ENCODE assay signal across 16 cellular contexts in the genomic region with DNA sequence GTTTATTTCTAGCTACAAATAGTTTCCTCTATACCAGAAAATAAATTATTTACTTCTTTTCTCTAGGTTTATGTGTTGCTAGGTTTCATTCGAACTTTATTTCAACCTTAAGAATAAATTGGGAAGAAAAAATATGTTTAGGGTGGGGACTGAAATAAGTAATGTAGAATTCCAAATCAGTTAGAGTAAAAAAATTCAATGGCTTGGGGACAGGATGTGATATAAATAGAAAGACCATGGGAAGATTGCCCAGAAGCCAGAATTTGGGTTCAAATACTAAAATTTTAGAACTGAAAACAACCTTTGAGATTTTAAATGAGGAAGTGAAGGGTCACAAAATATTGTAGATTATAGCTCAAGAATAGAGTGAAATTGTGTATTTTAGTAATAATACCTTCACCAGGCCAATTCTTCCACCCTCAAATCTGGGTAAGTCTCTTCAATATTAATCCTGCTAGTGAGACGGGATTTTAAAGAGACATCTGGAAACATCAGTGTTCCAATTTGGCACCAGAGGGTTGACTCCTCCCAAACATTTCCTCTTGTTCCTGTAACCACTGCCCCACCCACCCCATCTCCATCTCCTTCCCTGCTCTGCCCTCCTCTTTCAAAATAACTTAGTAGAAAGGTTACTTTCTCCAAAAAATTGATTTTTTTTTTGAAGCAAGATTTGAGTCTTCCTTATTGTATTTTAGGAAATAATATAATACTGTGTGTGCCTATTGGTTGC. TPM values are rescaled to one million over a fixed set of nuclear protein-coding genes. Genes with fewer than 3 reads are reported as not detected.
A peak's percentile ranks its signal among the peaks of the same experiment; 100 is the strongest.
DNase-seq lines count a peak whose midpoint lies in the region; ATAC-seq and TF ChIP-seq lines count a peak whose summit lies in the region.
"Had no signal": no experiment of that assay in that cellular context is flagged by ENCODE, and none has a peak within 500 bp of the region (broad histone marks: within the 10 kb centered on the region; RNA-seq: fewer than 3 reads in every experiment).

No MANE protein-coding gene starts in this region.

- no peak overlapping the region for H3K4me3 ChIP-seq in uterus
- H3K4me3 ChIP-seq: SK-N-MC, thoracic aorta had no signal

- TF ChIP-seq CTCF in nephron (IDR thresholded peaks at IDR 0.05; ENCODE audit: unreplicated experiment in 3 of 3): no peak
- TF ChIP-seq CTCF in uterus (IDR thresholded peaks at IDR 0.05): no peak
- no peak for TF ChIP-seq CTCF in omental fat pad (IDR thresholded peaks at IDR 0.05)
- no peak for TF ChIP-seq CTCF in natural killer cell (IDR thresholded peaks at IDR 0.05)

- no peak for ATAC-seq in omental fat pad (ENCODE audit: low FRiP score)
- ATAC-seq in natural killer cell: no peak

- TF ChIP-seq POLR2A in uterus (IDR thresholded peaks at IDR 0.05): no peak

- H3K27ac Mint-ChIP-seq in nephron (peak overlapping the region in 2 of 3 experiments; percentile 52 to 75), natural killer cell (no peak overlapping the region)

- H3K4me1 Mint-ChIP-seq in nephron (peaks cover 35% of the 10 kb centered on the region), natural killer cell (peaks cover 5% of the 10 kb centered on the region in 2 donors)
- H3K4me1 Mint-ChIP-seq: neural crest cell had no signal

- intact Hi-C loops in uterus (cut with DNase I; ENCODE audit: low total_unique reads) (no loop called here), natural killer cell (cut with micrococcal nuclease) (loop anchor here (10.0 kb wide), 1 partner anchor 77 kb away; no protein-coding TSS in a partner anchor)

- H3K9me3 ChIP-seq in uterus: no peaks in the 10 kb centered on the region
- H3K9me3 ChIP-seq: thoracic aorta had no signal

- H3K9me3 Mint-ChIP-seq in nephron: no peaks in the 10 kb centered on the region
- H3K9me3 Mint-ChIP-seq in natural killer cell: no peaks in the 10 kb centered on the region
- H3K9me3 Mint-ChIP-seq: neural crest cell had no signal

- no peaks in the 10 kb centered on the region for H3K36me3 ChIP-seq in uterus
- H3K36me3 ChIP-seq: thoracic aorta had no signal

- H3K36me3 Mint-ChIP-seq in nephron (ENCODE audit: low read depth): no peaks in the 10 kb centered on the region
- H3K36me3 Mint-ChIP-seq in natural killer cell: no peaks in the 10 kb centered on the region

- H3K27me3 Mint-ChIP-seq in nephron (ENCODE audit: low read depth): no peaks in the 10 kb centered on the region
- H3K27me3 Mint-ChIP-seq in natural killer cell (ENCODE audit: low read depth in 2 of 2): no peaks in the 10 kb centered on the region

- H3K27ac ChIP-seq in uterus: peak overlapping the region; percentile 49 to 73
- H3K27ac ChIP-seq: C4-2B, SK-N-MC, thoracic aorta had no signal

- DNase-seq in RPMI7951 (ENCODE audit: low read depth) (peak; percentile 55), fibroblast of peridontal ligament (ENCODE audit: extremely low read depth) (peak; percentile 11), uterus (peak; percentile 35 to 48), omental fat pad (ENCODE audit: low spot score) (no peak), NCI-H345 treated with DMSO at 0.1 percent for 48 hours (lab: John Stamatoyannopoulos, UW; ENCODE audit: unreplicated experiment) (no peak), natural killer cell (no peak)
- DNase-seq: activated CD4-positive, alpha-beta T cell treated with anti-CD3 and anti-CD28 coated beads for 4 hours; activated naive CD4-positive, alpha-beta T cell treated with anti-CD3 and anti-CD28 coated beads, Interleukin-2, amount 50 U/mL, for 16 hours; NCI-H1694 treated with DMSO at 0.1 percent for 48 hours; stimulated activated CD4-positive, alpha-beta T cell treated with anti-CD3 and anti-CD28 coated beads, Interleukin-4, amount 100 ng/mL, for 1 hour; stimulated activated CD8-positive, alpha-beta memory T cell treated with anti-CD3 and anti-CD28 coated beads, Interleukin-4, amount 100 ng/mL, for 48 hours had no signal

- H3K4me3 Mint-ChIP-seq in nephron (no peak overlapping the region), natural killer cell (no peak overlapping the region)
- H3K4me3 Mint-ChIP-seq: neural crest cell had no signal

- no peaks in the 10 kb centered on the region for H3K27me3 ChIP-seq in uterus

- H3K4me1 ChIP-seq in uterus: peaks cover 0 to 7% of the 10 kb centered on the region in 2 donors

RNA-seq across cellular contexts. Expression of gene FAM3C, which starts 51.2 kb away (rescaled TPM):
- 51.1 and 61.3 TPM in 2 replicates for total RNA-seq in RPMI7951 (2014; rRNA removed; shearing (Covaris generic))
- 100 to 1,000 TPM in 1 of 4 donors, 10 to 100 TPM in 3; 36.1 to 104 (median 65.8) TPM for total RNA-seq in uterus
- total RNA-seq in omental fat pad: 100 to 1,000 TPM in 1 of 4 donors, 10 to 100 TPM in 3; 44.3 to 129 (median 49.0) TPM
- 10 to 100 TPM; 24.3 to 42.1 (median 37.0) TPM for total RNA-seq in natural killer cell

Comparison
In these comparisons a context has a peak if more than half of its experiments do, and no peak if none do; other contexts are left out.
1. DNase-seq: peak in RPMI7951 (single experiment), fibroblast of peridontal ligament (single experiment) and uterus (2 of 2); none in omental fat pad (single experiment), NCI-H345 treated with DMSO at 0.1 percent for 48 hours (single experiment) and natural killer cell (single experiment).
2. H3K27ac Mint-ChIP-seq: peak in nephron (2 of 3); none in natural killer cell (0 of 2).